Comparison of ENCODE assay signal across 8 cellular contexts in genomic region chr14:24430143-24430681, GRCh38. TPM values are rescaled to one million over a fixed set of nuclear protein-coding genes. Genes with fewer than 3 reads are reported as not detected.
A peak's percentile ranks its signal among the peaks of the same experiment; 100 is the strongest.
DNase-seq lines count a peak whose midpoint lies in the region; ATAC-seq lines count a peak whose summit lies in the region.

No MANE protein-coding gene starts in this region.

- no peak overlapping the region for H3K27ac ChIP-seq in SJCRH30

- intact Hi-C loops in sciatic nerve (cut with DNase I), result loop anchor here (5.0 to 10.0 kb wide), 3 partner anchors 63 to 185 kb away; partner anchors contain the start of genes NFATC4 and TINF2

- no peaks in the 10 kb centered on the region for H3K9me3 ChIP-seq in SJCRH30 (replicated peaks)

- no peaks in the 10 kb centered on the region for H3K36me3 ChIP-seq in SJCRH30

- ATAC-seq in GM19372 (IDR thresholded peaks at IDR 0.05; ENCODE audit: low read depth, unreplicated experiment) (peak; percentile 59), HG03439 (IDR thresholded peaks at IDR 0.05; ENCODE audit: unreplicated experiment) (peak; percentile 61), sciatic nerve (peak; percentile 84)

- H3K4me3 ChIP-seq in SJCRH30, result peak overlapping the region; percentile 54

- H3K4me1 ChIP-seq in SJCRH30, result no peaks in the 10 kb centered on the region

- H3K27me3 ChIP-seq in SJCRH30, result no peaks in the 10 kb centered on the region

- DNase-seq in D341Med (ENCODE audit: low spot score) (peak; percentile 70), SJCRH30 (no peak), astrocyte of the hippocampus (ENCODE audit: low read depth, low spot score) (peak; percentile 89), hypothalamus (lab: John Stamatoyannopoulos, UW) (peak in 35 of 51 donors; percentile 23 to 86 (median 61)), sciatic nerve (ENCODE audit: low spot score) (peak; percentile 91), DMS79 treated with DMSO at 0.1 percent for 48 hours (lab: John Stamatoyannopoulos, UW) (no peak)

RNA-seq across cellular contexts. Expression of gene KHNYN, which starts 0.5 kb away (rescaled TPM):
- 5.9 and 6.0 TPM in 2 replicates for total RNA-seq in SJCRH30 (2014; rRNA removed; shearing (Covaris generic))
- 73.4 TPM for total RNA-seq in sciatic nerve

RNA-seq across cellular contexts. Expression of gene CBLN3, which starts 0.7 kb away (rescaled TPM):
- 0.05 and 0.12 TPM in 2 replicates for total RNA-seq in SJCRH30 (2014; rRNA removed; shearing (Covaris generic))
- total RNA-seq in sciatic nerve, result 7.0 TPM

RNA-seq across cellular contexts. Expression of gene SDR39U1, which starts 12.4 kb away (rescaled TPM):
- total RNA-seq in SJCRH30 (2014; rRNA removed; shearing (Covaris generic)), result 29.3 and 34.1 TPM in 2 replicates
- 43.9 TPM for total RNA-seq in sciatic nerve

RNA-seq across cellular contexts. Expression of gene NYNRIN, which starts 31.4 kb away (rescaled TPM):
- total RNA-seq in SJCRH30 (2014; rRNA removed; shearing (Covaris generic)), result 11.9 and 12.1 TPM in 2 replicates
- total RNA-seq in sciatic nerve, result 20.0 TPM

Comparison
In these comparisons a context has a peak if more than half of its experiments do, and no peak if none do; other contexts are left out.
1. DNase-seq: peak in D341Med (single experiment), astrocyte of the hippocampus (single experiment), hypothalamus (35 of 51) and sciatic nerve (single experiment); none in SJCRH30 (0 of 2) and DMS79 treated with DMSO at 0.1 percent for 48 hours (single experiment).
2. RNA of gene KHNYN, which starts 0.5 kb away (total RNA-seq): 73.4 TPM in sciatic nerve (single experiment); 5.9 to 6.0 TPM in SJCRH30; every median in the first group is over 10 times any median in the second.
3. Peak in every context shown above with its lines, with median percentiles within 50 percentile points of each other: ATAC-seq.